Comparison of ENCODE assay signal across 15 cellular contexts in genomic region chr7:6306471-6306870, GRCh38. TPM values are rescaled to one million over a fixed set of nuclear protein-coding genes. Genes with fewer than 3 reads are reported as not detected.
DNase-seq lines count a peak whose midpoint lies in the region; ATAC-seq, FAIRE-seq and TF ChIP-seq lines count a peak whose summit lies in the region.
"Had no signal": no experiment of that assay in that cellular context is flagged by ENCODE, and none has a peak within 500 bp of the region (broad histone marks: within the 10 kb centered on the region; RNA-seq: fewer than 3 reads in every experiment).

No MANE protein-coding gene starts in this region.

- no peak overlapping the region for H3K27ac ChIP-seq in osteoblast (ENCODE audit: low read depth, low read length)
- H3K27ac ChIP-seq: WERI-Rb-1 had no signal

- no peak for ATAC-seq in stimulated activated memory B cell treated with anti-CD40 and anti-IgM and Interleukin-4, amounts not matched to agents 10 μg/mL and 1 μg/mL and 100 μg/mL, for 72 hours
- ATAC-seq in activated T-helper 17 cell treated with anti-CD3 and anti-CD28 coated beads, Interleukin-2, amount 50 U/mL, for 72 hours (replicated peaks): no peak
- ATAC-seq: right cardiac atrium had no signal

- no peaks in the 10 kb centered on the region for H3K27me3 ChIP-seq in osteoblast (ENCODE audit: insufficient read depth, low read length)

- H3K36me3 ChIP-seq in osteoblast (ENCODE audit: insufficient read depth, low read length): no peaks in the 10 kb centered on the region
- H3K36me3 ChIP-seq: WERI-Rb-1 had no signal

- H3K9me3 ChIP-seq in osteoblast (ENCODE audit: low read depth, low read length): no peaks in the 10 kb centered on the region

- no peaks in the 10 kb centered on the region for H3K9me3 Mint-ChIP-seq in stimulated activated memory B cell treated with anti-CD40 and anti-IgM and Interleukin-4, amounts not matched to agents 10 μg/mL and 1 μg/mL and 100 μg/mL, for 72 hours
- no peaks in the 10 kb centered on the region for H3K9me3 Mint-ChIP-seq in activated T-helper 17 cell treated with anti-CD3 and anti-CD28 coated beads, Interleukin-2, amount 50 U/mL, for 72 hours
- H3K9me3 Mint-ChIP-seq: mesothelial cell of epicardium had no signal

- H3K4me3 ChIP-seq in choroid plexus epithelial cell (ENCODE audit: low read depth, low read length) (no peak overlapping the region), osteoblast (ENCODE audit: insufficient read depth, low read length) (no peak overlapping the region)

- H2AFZ ChIP-seq in osteoblast (ENCODE audit: low read length): no peak overlapping the region

- no peaks in the 10 kb centered on the region for H3K4me1 Mint-ChIP-seq in stimulated activated memory B cell treated with anti-CD40 and anti-IgM and Interleukin-4, amounts not matched to agents 10 μg/mL and 1 μg/mL and 100 μg/mL, for 72 hours
- no peaks in the 10 kb centered on the region for H3K4me1 Mint-ChIP-seq in activated T-helper 17 cell treated with anti-CD3 and anti-CD28 coated beads, Interleukin-2, amount 50 U/mL, for 72 hours
- H3K4me1 Mint-ChIP-seq: mesothelial cell of epicardium had no signal

- H3K4me1 ChIP-seq in osteoblast (ENCODE audit: insufficient read depth, low read length): peaks cover 11% of the 10 kb centered on the region

- TF ChIP-seq CTCF in choroid plexus epithelial cell (conservative IDR thresholded peaks at IDR 0.05; ENCODE audit: low read depth, low read length) (no peak), osteoblast (IDR thresholded peaks at IDR 0.05; ENCODE audit: extremely low read depth, low read depth, low read length) (no peak)

- DNase-seq in H54 (ENCODE audit: insufficient read length, low spot score): peak; percentile 83
- peak; percentile 36 for DNase-seq in NCI-H510A (lab: John Stamatoyannopoulos, UW)
- peak; percentile 52 for DNase-seq in choroid plexus epithelial cell (ENCODE audit: low read depth)
- DNase-seq in osteoblast (ENCODE audit: insufficient read length, low spot score, missing footprints): peak; percentile 86
- no peak for DNase-seq in KG1 (lab: John Stamatoyannopoulos, UW)
- DNase-seq in activated CD8-positive, alpha-beta memory T cell treated with anti-CD3 and anti-CD28 coated beads, Interleukin-2, amount 50 U/mL, for 48 hours: no peak
- DNase-seq: central memory CD4-positive, alpha-beta T cell; head of caudate nucleus; NCI-H526; right cardiac atrium; stimulated activated CD8-positive, alpha-beta memory T cell treated with anti-CD3 and anti-CD28 coated beads, Interleukin-4, amount 100 ng/mL, for 48 hours; WERI-Rb-1 had no signal

- TF ChIP-seq POLR2A in H54 (IDR thresholded peaks at IDR 0.05; ENCODE audit: low read depth, low read length): no peak

- H3K36me3 Mint-ChIP-seq in stimulated activated memory B cell treated with anti-CD40 and anti-IgM and Interleukin-4, amounts not matched to agents 10 μg/mL and 1 μg/mL and 100 μg/mL, for 72 hours: no peaks in the 10 kb centered on the region
- no peaks in the 10 kb centered on the region for H3K36me3 Mint-ChIP-seq in activated T-helper 17 cell treated with anti-CD3 and anti-CD28 coated beads, Interleukin-2, amount 50 U/mL, for 72 hours (ENCODE audit: low read depth)
- H3K36me3 Mint-ChIP-seq: mesothelial cell of epicardium had no signal

- no peak overlapping the region for H3K27ac Mint-ChIP-seq in stimulated activated memory B cell treated with anti-CD40 and anti-IgM and Interleukin-4, amounts not matched to agents 10 μg/mL and 1 μg/mL and 100 μg/mL, for 72 hours
- no peak overlapping the region for H3K27ac Mint-ChIP-seq in activated T-helper 17 cell treated with anti-CD3 and anti-CD28 coated beads, Interleukin-2, amount 50 U/mL, for 72 hours
- H3K27ac Mint-ChIP-seq: mesothelial cell of epicardium had no signal

- H3K79me2 ChIP-seq in osteoblast (ENCODE audit: insufficient read depth, low read length): no peaks in the 10 kb centered on the region

- FAIRE-seq in H54 (lab: Jason Lieb, UNC): peak; percentile 96

- H4K20me1 ChIP-seq in osteoblast (ENCODE audit: insufficient read depth, low read length): no peaks in the 10 kb centered on the region

- no peaks in the 10 kb centered on the region for H3K27me3 Mint-ChIP-seq in stimulated activated memory B cell treated with anti-CD40 and anti-IgM and Interleukin-4, amounts not matched to agents 10 μg/mL and 1 μg/mL and 100 μg/mL, for 72 hours
- H3K27me3 Mint-ChIP-seq in activated T-helper 17 cell treated with anti-CD3 and anti-CD28 coated beads, Interleukin-2, amount 50 U/mL, for 72 hours: no peaks in the 10 kb centered on the region

- H3K4me3 Mint-ChIP-seq in stimulated activated memory B cell treated with anti-CD40 and anti-IgM and Interleukin-4, amounts not matched to agents 10 μg/mL and 1 μg/mL and 100 μg/mL, for 72 hours: no peak overlapping the region
- H3K4me3 Mint-ChIP-seq in activated T-helper 17 cell treated with anti-CD3 and anti-CD28 coated beads, Interleukin-2, amount 50 U/mL, for 72 hours: no peak overlapping the region
- H3K4me3 Mint-ChIP-seq: mesothelial cell of epicardium had no signal

- no peak overlapping the region for H3K4me2 ChIP-seq in osteoblast (ENCODE audit: insufficient read depth, low read length)

RNA-seq across cellular contexts. Expression of gene CYTH3, which starts 34.0 kb away (rescaled TPM):
- total RNA-seq in osteoblast: 89.4 and 94.3 TPM in 2 replicates
- 1 to 10 TPM; 2.2 to 8.4 TPM for total RNA-seq in activated T-helper 17 cell treated with anti-CD3 and anti-CD28 coated beads, Interleukin-2, amount 50 U/mL, for 72 hours

RNA-seq across cellular contexts. Expression of gene FAM220A, which starts 42.3 kb away (rescaled TPM):
- total RNA-seq in osteoblast: 20.3 and 25.0 TPM in 2 replicates
- 10 to 100 TPM; 11.7 to 13.4 TPM for total RNA-seq in activated T-helper 17 cell treated with anti-CD3 and anti-CD28 coated beads, Interleukin-2, amount 50 U/mL, for 72 hours

Comparison
In these comparisons a context has a peak if more than half of its experiments do, and no peak if none do; other contexts are left out.
1. DNase-seq: peak in H54 (single experiment), NCI-H510A (single experiment), choroid plexus epithelial cell (single experiment) and osteoblast (single experiment); none in KG1 (single experiment) and activated CD8-positive, alpha-beta memory T cell treated with anti-CD3 and anti-CD28 coated beads, Interleukin-2, amount 50 U/mL, for 48 hours (single experiment).